ENCODE assay signal across 33 cellular contexts in genomic region chr6:123508290-123508689, GRCh38.
"Had no signal": no experiment of that assay in that cellular context is flagged by ENCODE, and none has a peak within 500 bp of the region (broad histone marks: within the 10 kb centered on the region; RNA-seq: fewer than 3 reads in every experiment).

No MANE protein-coding gene starts in this region.

- H3K27me3 ChIP-seq: MG63 had no signal

- H3K4me3 ChIP-seq: MG63 had no signal

- H3K9ac ChIP-seq: KMS-11 had no signal

- H3K27ac ChIP-seq: KMS-11 had no signal

- H3K4me2 ChIP-seq: KMS-11 had no signal

- H3K36me3 ChIP-seq: MG63 had no signal

- DNase-seq: Karpas-422, Kasumi-1, MG63, MM.1S, MV-4-11, NCI-H1048, NCI-H1092, NCI-H1092 treated with DMSO at 0.1 percent for 48 hours, NCI-H1105, NCI-H1105 treated with DMSO at 0.1 percent for 48 hours, NCI-H1417, NCI-H1417 treated with DMSO at 0.1 percent for 48 hours, NCI-H1436, NCI-H1436 treated with DMSO at 0.1 percent for 48 hours, NCI-H1694, NCI-H1694 treated with DMSO at 0.1 percent for 48 hours, NCI-H187, NCI-H187 treated with DMSO at 0.1 percent for 48 hours, NCI-H1930, NCI-H2029, NCI-H2029 treated with DMSO at 0.1 percent for 48 hours, NCI-H2081, NCI-H2081 treated with DMSO at 0.1 percent for 48 hours, NCI-H2107, NCI-H2171, NCI-H2171 treated with DMSO at 0.1 percent for 48 hours, NCI-H2227 treated with DMSO at 0.1 percent for 48 hours, NCI-H226, NCI-H345, NCI-H446, NCI-H446 treated with DMSO at 0.1 percent for 48 hours, NCI-H510A had no signal

- H3K9me3 ChIP-seq: MG63 had no signal
